In genomic region chr19:6499052-6499790, GRCh38 we compare ENCODE assay signal across 21 cellular contexts. TPM values are rescaled to one million over a fixed set of nuclear protein-coding genes. Genes with fewer than 3 reads are reported as not detected.
DNase-seq lines count a peak whose midpoint lies in the region; ATAC-seq, FAIRE-seq and TF ChIP-seq lines count a peak whose summit lies in the region.
"Had no signal": no experiment of that assay in that cellular context is flagged by ENCODE, and none has a peak within 500 bp of the region (broad histone marks: within the 10 kb centered on the region; RNA-seq: fewer than 3 reads in every experiment).

No MANE protein-coding gene starts in this region.

- no peak overlapping the region for H2AFZ ChIP-seq in HepG2 (ENCODE audit: low read length)

- in situ Hi-C loops in HepG2 (cut with HindIII; ENCODE audit: extremely low pct_ligation_motif_present, low pct_unique_long_range_greater_than_20kb): no loop called here

- intact Hi-C loops in HepG2 (cut with micrococcal nuclease; ENCODE audit: unreplicated experiment) (no loop called here), right lobe of liver (cut with DNase I) (no loop called here)

- CTCF ChIA-PET in HepG2 (lab: Yijun Ruan, JAX; ENCODE audit: low intra/inter-chr PET ratio, low total read pairs): no interaction called here

- H3K27me3 ChIP-seq in HepG2 (ENCODE audit: control insufficient read depth in 1 of 2, insufficient read depth in 2 of 2, low read length in 2 of 2) (peaks cover 3 to 34% of the 10 kb centered on the region in 2 experiments), right lobe of liver (peaks cover 0 to 11% of the 10 kb centered on the region in 2 donors), endodermal cell (ENCODE audit: control insufficient read depth, insufficient read depth, low read length, poor library complexity, severe bottlenecking) (peaks cover 38% of the 10 kb centered on the region)

- DNase-seq in HepG2 (ENCODE audit: low spot score) (no peak), right lobe of liver (no peak), memory B cell (ENCODE audit: low spot score in 2 of 2) (no peak), middle frontal gyrus (ENCODE audit: extremely low spot score, low spot score) (no peak), endothelial cell (ENCODE audit: low spot score) (no peak), endodermal cell (no peak), NCI-H1694 treated with DMSO at 0.1 percent for 48 hours (lab: John Stamatoyannopoulos, UW) (no peak)
- DNase-seq: CD4-positive, CD25-positive, alpha-beta regulatory T cell; DMS53; H9; NCI-H1092; NCI-H2107; NCI-H774; Right ventricle myocardium superior had no signal

- TF ChIP-seq POLR2A in HepG2 (IDR thresholded peaks at IDR 0.05; ENCODE audit: insufficient read depth in 1 of 2, low read depth in 2 of 2, low read length in 2 of 2): no peak
- no peak for TF ChIP-seq POLR2A in right lobe of liver (IDR thresholded peaks at IDR 0.05)

- H3K27ac Mint-ChIP-seq in brain (peak overlapping the region in 2 of 5 experiments; percentile 14 to 64), memory B cell (peak overlapping the region; percentile 48), endothelial cell (ENCODE audit: unreplicated experiment) (no peak overlapping the region), endodermal cell (no peak overlapping the region)

- no peak overlapping the region for H3K27ac ChIP-seq in HepG2 (ENCODE audit: extremely low read length, insufficient read depth, low read length)
- no peak overlapping the region for H3K27ac ChIP-seq in right lobe of liver
- no peak overlapping the region for H3K27ac ChIP-seq in endodermal cell (ENCODE audit: low read depth, low read length)

- no peak for ATAC-seq in HepG2
- no peak for ATAC-seq in right lobe of liver
- no peak for ATAC-seq in memory B cell (ENCODE audit: low read depth)
- ATAC-seq: Panc1, SK-N-SH treated with all-trans-retinoic acid at 6 μM for 48 hours had no signal

- TF ChIP-seq EP300 in HepG2 (IDR thresholded peaks at IDR 0.05; ENCODE audit: low read depth in 2 of 2, low read length in 2 of 2) (no peak), HepG2 (CRISPR knock-in tag; IDR thresholded peaks at IDR 0.05; ENCODE audit: borderline replicate concordance) (no peak)

- H3K4me1 Mint-ChIP-seq in brain (peaks cover 23% of the 10 kb centered on the region), memory B cell (peaks cover 15% of the 10 kb centered on the region), endothelial cell (ENCODE audit: unreplicated experiment) (peaks cover 6% of the 10 kb centered on the region), endodermal cell (peaks cover 3% of the 10 kb centered on the region)

- H3K27me3 Mint-ChIP-seq in brain: peaks cover 5% of the 10 kb centered on the region
- H3K27me3 Mint-ChIP-seq in memory B cell: no peaks in the 10 kb centered on the region
- H3K27me3 Mint-ChIP-seq in endothelial cell (ENCODE audit: unreplicated experiment): peaks cover 24% of the 10 kb centered on the region
- peaks cover 45% of the 10 kb centered on the region for H3K27me3 Mint-ChIP-seq in endodermal cell (ENCODE audit: insufficient read depth)

- no TSS peak for BruUV-seq in HepG2 (replicated peaks; lab: Mats Ljungman, UMichigan)

- no peak overlapping the region for H3K4me2 ChIP-seq in HepG2 (ENCODE audit: low read depth, low read length)

- TF ChIP-seq CTCF in HepG2 (CRISPR knock-in tag; IDR thresholded peaks at IDR 0.05) (no peak), right lobe of liver (IDR thresholded peaks at IDR 0.05) (no peak), brain (conservative IDR thresholded peaks at IDR 0.05) (no peak), endothelial cell (IDR thresholded peaks at IDR 0.05; ENCODE audit: unreplicated experiment) (no peak), endodermal cell (conservative IDR thresholded peaks at IDR 0.05) (no peak)

- no peaks in the 10 kb centered on the region for H3K4me1 ChIP-seq in HepG2 (ENCODE audit: insufficient read depth, low read length)
- H3K4me1 ChIP-seq in right lobe of liver: peaks cover 0 to 9% (median 0%) of the 10 kb centered on the region in 4 donors
- H3K4me1 ChIP-seq in endodermal cell (ENCODE audit: control insufficient read depth, insufficient read depth, low read length): no peaks in the 10 kb centered on the region

- no peaks in the 10 kb centered on the region for H3K36me3 ChIP-seq in HepG2 (replicated peaks in 1 of 2; ENCODE audit: control insufficient read depth in 1 of 2, insufficient read depth in 2 of 2, low read length in 2 of 2)
- H3K36me3 ChIP-seq in right lobe of liver: no peaks in the 10 kb centered on the region
- H3K36me3 ChIP-seq in endodermal cell (ENCODE audit: control insufficient read depth, insufficient read depth, low read length): no peaks in the 10 kb centered on the region

- no peaks in the 10 kb centered on the region for H4K20me1 ChIP-seq in HepG2 (ENCODE audit: insufficient read depth, low read length)

- FAIRE-seq in HepG2 (lab: Jason Lieb, UNC): no peak
- FAIRE-seq: A204.1, GM18507 had no signal

- H3K36me3 Mint-ChIP-seq in brain: peaks cover 56% of the 10 kb centered on the region
- peaks cover 9% of the 10 kb centered on the region for H3K36me3 Mint-ChIP-seq in memory B cell
- no peaks in the 10 kb centered on the region for H3K36me3 Mint-ChIP-seq in endothelial cell (ENCODE audit: low read depth, unreplicated experiment)
- H3K36me3 Mint-ChIP-seq in endodermal cell (ENCODE audit: low read depth): no peaks in the 10 kb centered on the region
- H3K36me3 Mint-ChIP-seq: CD4-positive, CD25-positive, alpha-beta regulatory T cell; IgD-negative memory B cell had no signal

- peak overlapping the region in 3 of 5 experiments; percentile 11 to 30 (median 17) for H3K4me3 Mint-ChIP-seq in brain
- no peak overlapping the region for H3K4me3 Mint-ChIP-seq in memory B cell
- no peak overlapping the region for H3K4me3 Mint-ChIP-seq in endothelial cell (ENCODE audit: unreplicated experiment)
- no peak overlapping the region for H3K4me3 Mint-ChIP-seq in endodermal cell
- H3K4me3 Mint-ChIP-seq: H9 had no signal

- H3K9me3 Mint-ChIP-seq in brain (peaks cover 0 to 4% (median 0%) of the 10 kb centered on the region in 5 experiments), memory B cell (no peaks in the 10 kb centered on the region), endothelial cell (ENCODE audit: unreplicated experiment) (no peaks in the 10 kb centered on the region), endodermal cell (no peaks in the 10 kb centered on the region)
- H3K9me3 Mint-ChIP-seq: H9, IgD-negative memory B cell had no signal

- no peak overlapping the region for H3K4me3 ChIP-seq in HepG2 (replicated peaks in 1 of 3; ENCODE audit: insufficient read depth in 1 of 3, low read depth in 2 of 3, low read length in 3 of 3)
- no peak overlapping the region for H3K4me3 ChIP-seq in right lobe of liver
- H3K4me3 ChIP-seq in endodermal cell (ENCODE audit: low read length): no peak overlapping the region

- H3K79me2 ChIP-seq in HepG2 (ENCODE audit: insufficient read depth, low read length): no peaks in the 10 kb centered on the region

- H3K9me3 ChIP-seq in HepG2 (ENCODE audit: low read length) (no peaks in the 10 kb centered on the region), right lobe of liver (no peaks in the 10 kb centered on the region), endodermal cell (ENCODE audit: control insufficient read depth, low read length) (no peaks in the 10 kb centered on the region)

- TF ChIP-seq RAD21 in HepG2 (CRISPR knock-in tag; IDR thresholded peaks at IDR 0.05): no peak

- 45% methylated on average over 17 of the region's 17 CpGs for WGBS in HepG2 (ENCODE audit: low lambda C conversion rate)
- WGBS in right lobe of liver (ENCODE audit: insufficient coverage, low coverage, low lambda C conversion rate, missing lambda C conversion rate): 72% methylated on average over 8 of the region's 17 CpGs
- 86 to 87% methylated on average over 11 to 17 of the region's 17 CpGs for WGBS in endodermal cell (ENCODE audit: insufficient coverage in 1 of 2, insufficient read length in 1 of 2), 2 experiments

- H3K9ac ChIP-seq in HepG2 (ENCODE audit: insufficient read depth, low read depth, low read length) (no peak overlapping the region), endodermal cell (ENCODE audit: extremely low read depth, low read length, poor library complexity, severe bottlenecking) (no peak overlapping the region)

- POLR2A ChIA-PET in HepG2 (lab: Yijun Ruan, JAX): no interaction called here

RNA-seq across cellular contexts. Expression of gene TUBB4A, which starts 2.9 kb away (rescaled TPM):
- total RNA-seq in HepG2 (2016; rRNA removed; fragmentation: Illumina TruSeq; extraction: Trizol) (not detected in 2 replicates), right lobe of liver (10 to 100 TPM in 2 of 6 experiments, 1 to 10 TPM in 1, under 1 TPM in 3; 0.24 to 19.2 (median 1.4) TPM), endothelial cell (ENCODE audit: unreplicated experiment) (0.21 TPM), endodermal cell (1 to 10 TPM; 5.2 to 7.5 TPM)
- not detected in 2 replicates for total RNA-seq in HepG2 (2016; cell fraction: cytosol; rRNA removed; fragmentation: Illumina TruSeq; extraction: Trizol; ENCODE audit: low read depth)
- not detected in 2 replicates for total RNA-seq in HepG2 (2016; cell fraction: insoluble cytoplasmic fraction; rRNA removed; fragmentation: Illumina TruSeq; extraction: Trizol)
- total RNA-seq in HepG2 (2016; cell fraction: membrane; rRNA removed; fragmentation: Illumina TruSeq; extraction: Trizol): not detected in 2 replicates
- total RNA-seq in HepG2 (2016; cell fraction: nucleus; rRNA removed; fragmentation: Illumina TruSeq; extraction: Trizol): not detected in 2 replicates
- polyA plus RNA-seq in HepG2 (2011; rRNA removed) (0.21 TPM in 1 of 2 replicates, not detected in the other), brain (ENCODE audit: insufficient read depth, low read depth, low replicate concordance) (755 TPM)
- polyA plus RNA-seq in HepG2 (2011; cell fraction: cytosol; rRNA removed): 0.18 TPM in 1 of 2 replicates, not detected in the other
- polyA plus RNA-seq in HepG2 (2011; cell fraction: nucleus; rRNA removed): 0.12 TPM in 1 of 2 replicates, not detected in the other
- 0.16 and 0.45 TPM in 2 replicates for polyA plus RNA-seq in HepG2 (2012)
- not detected in 2 replicates for polyA plus RNA-seq in HepG2 (2016; cell fraction: cytosol; fragmentation: Illumina TruSeq; extraction: Trizol; ENCODE audit: low read depth)
- not detected in 2 replicates for polyA plus RNA-seq in HepG2 (2016; cell fraction: insoluble cytoplasmic fraction; fragmentation: Illumina TruSeq; extraction: Trizol; ENCODE audit: low read depth)
- 0.09 TPM in 1 of 2 replicates, not detected in the other for polyA plus RNA-seq in HepG2 (2016; cell fraction: membrane; fragmentation: Illumina TruSeq; extraction: Trizol; ENCODE audit: low read depth)
- polyA plus RNA-seq in HepG2 (2016; cell fraction: nucleus; fragmentation: Illumina TruSeq; extraction: Trizol; ENCODE audit: insufficient read depth, low read depth): not detected in 2 replicates
- 1.1 TPM in 1 of 2 replicates, not detected in the other for polyA minus RNA-seq in HepG2 (2011; rRNA and poly(A)+ RNA removed; ENCODE audit: low replicate concordance)
- polyA minus RNA-seq in HepG2 (2011; cell fraction: cytosol; rRNA and poly(A)+ RNA removed): not detected in 2 replicates
- polyA minus RNA-seq in HepG2 (2011; cell fraction: nucleus; rRNA and poly(A)+ RNA removed): 0.26 TPM in 1 of 2 replicates, not detected in the other
- polyA plus RNA-seq in endodermal cell (2013, experiment 1 of 2): 14.0 TPM
- polyA plus RNA-seq in endodermal cell (2013, experiment 2 of 2): 9.9 TPM
- total RNA-seq: HT-29 had no signal

RNA-seq across cellular contexts. Expression of gene DENND1C, which starts 17.6 kb away (rescaled TPM):
- total RNA-seq in HepG2 (2016; rRNA removed; fragmentation: Illumina TruSeq; extraction: Trizol) (0.04 TPM in 1 of 2 replicates, not detected in the other), right lobe of liver (1 to 10 TPM in 5 of 6 experiments, under 1 TPM in 1; 0.90 to 2.7 (median 1.8) TPM), endothelial cell (ENCODE audit: unreplicated experiment) (1.5 TPM), endodermal cell (1 to 10 TPM; 1.7 to 2.1 TPM)
- total RNA-seq in HepG2 (2016; cell fraction: cytosol; rRNA removed; fragmentation: Illumina TruSeq; extraction: Trizol; ENCODE audit: low read depth): not detected in 2 replicates
- total RNA-seq in HepG2 (2016; cell fraction: insoluble cytoplasmic fraction; rRNA removed; fragmentation: Illumina TruSeq; extraction: Trizol): 0.15 and 0.17 TPM in 2 replicates
- 0.21 TPM in 1 of 2 replicates, not detected in the other for total RNA-seq in HepG2 (2016; cell fraction: membrane; rRNA removed; fragmentation: Illumina TruSeq; extraction: Trizol)
- 0.13 TPM in 1 of 2 replicates, not detected in the other for total RNA-seq in HepG2 (2016; cell fraction: nucleus; rRNA removed; fragmentation: Illumina TruSeq; extraction: Trizol)
- polyA plus RNA-seq in HepG2 (2011; rRNA removed) (0.73 and 0.90 TPM in 2 replicates), brain (ENCODE audit: insufficient read depth, low read depth, low replicate concordance) (1.0 TPM)
- 0.44 and 0.58 TPM in 2 replicates for polyA plus RNA-seq in HepG2 (2011; cell fraction: cytosol; rRNA removed)
- polyA plus RNA-seq in HepG2 (2011; cell fraction: nucleus; rRNA removed): 1.4 and 1.9 TPM in 2 replicates
- polyA plus RNA-seq in HepG2 (2012): 6.9 and 8.3 TPM in 2 replicates
- 0.07 and 0.09 TPM in 2 replicates for polyA plus RNA-seq in HepG2 (2016; cell fraction: cytosol; fragmentation: Illumina TruSeq; extraction: Trizol; ENCODE audit: low read depth)
- 0.15 and 0.23 TPM in 2 replicates for polyA plus RNA-seq in HepG2 (2016; cell fraction: insoluble cytoplasmic fraction; fragmentation: Illumina TruSeq; extraction: Trizol; ENCODE audit: low read depth)
- 0.22 and 0.23 TPM in 2 replicates for polyA plus RNA-seq in HepG2 (2016; cell fraction: membrane; fragmentation: Illumina TruSeq; extraction: Trizol; ENCODE audit: low read depth)
- polyA plus RNA-seq in HepG2 (2016; cell fraction: nucleus; fragmentation: Illumina TruSeq; extraction: Trizol; ENCODE audit: insufficient read depth, low read depth): 0.51 and 1.3 TPM in 2 replicates
- 0.14 and 0.19 TPM in 2 replicates for polyA minus RNA-seq in HepG2 (2011; rRNA and poly(A)+ RNA removed; ENCODE audit: low replicate concordance)
- not detected in 2 replicates for polyA minus RNA-seq in HepG2 (2011; cell fraction: cytosol; rRNA and poly(A)+ RNA removed)
- polyA minus RNA-seq in HepG2 (2011; cell fraction: nucleus; rRNA and poly(A)+ RNA removed): 0.13 and 0.87 TPM in 2 replicates
- polyA plus RNA-seq in endodermal cell (2013, experiment 1 of 2): 0.75 TPM
- 0.79 TPM for polyA plus RNA-seq in endodermal cell (2013, experiment 2 of 2)
- total RNA-seq: HT-29 had no signal

RNA-seq across cellular contexts. Expression of gene TNFSF9, which starts 31.6 kb away (rescaled TPM):
- 0.20 and 1.0 TPM in 2 replicates for total RNA-seq in HepG2 (2016; rRNA removed; fragmentation: Illumina TruSeq; extraction: Trizol)
- total RNA-seq in HepG2 (2016; cell fraction: cytosol; rRNA removed; fragmentation: Illumina TruSeq; extraction: Trizol; ENCODE audit: low read depth): 0.26 and 0.30 TPM in 2 replicates
- 0.25 and 0.84 TPM in 2 replicates for total RNA-seq in HepG2 (2016; cell fraction: insoluble cytoplasmic fraction; rRNA removed; fragmentation: Illumina TruSeq; extraction: Trizol)
- 0.49 and 0.62 TPM in 2 replicates for total RNA-seq in HepG2 (2016; cell fraction: membrane; rRNA removed; fragmentation: Illumina TruSeq; extraction: Trizol)
- 0.78 and 0.90 TPM in 2 replicates for total RNA-seq in HepG2 (2016; cell fraction: nucleus; rRNA removed; fragmentation: Illumina TruSeq; extraction: Trizol)
- polyA plus RNA-seq in HepG2 (2011; rRNA removed): 1.5 and 1.8 TPM in 2 replicates
- 1.0 and 1.7 TPM in 2 replicates for polyA plus RNA-seq in HepG2 (2011; cell fraction: cytosol; rRNA removed)
- 1.2 and 1.4 TPM in 2 replicates for polyA plus RNA-seq in HepG2 (2011; cell fraction: nucleus; rRNA removed)
- polyA plus RNA-seq in HepG2 (2012): 1.5 and 2.6 TPM in 2 replicates
- polyA plus RNA-seq in HepG2 (2016; cell fraction: cytosol; fragmentation: Illumina TruSeq; extraction: Trizol; ENCODE audit: low read depth): 0.10 and 0.31 TPM in 2 replicates
- polyA plus RNA-seq in HepG2 (2016; cell fraction: insoluble cytoplasmic fraction; fragmentation: Illumina TruSeq; extraction: Trizol; ENCODE audit: low read depth): 0.24 and 0.45 TPM in 2 replicates
- 0.22 and 0.38 TPM in 2 replicates for polyA plus RNA-seq in HepG2 (2016; cell fraction: membrane; fragmentation: Illumina TruSeq; extraction: Trizol; ENCODE audit: low read depth)
- polyA plus RNA-seq in HepG2 (2016; cell fraction: nucleus; fragmentation: Illumina TruSeq; extraction: Trizol; ENCODE audit: insufficient read depth, low read depth): 1.9 and 2.1 TPM in 2 replicates
- polyA minus RNA-seq in HepG2 (2011; rRNA and poly(A)+ RNA removed; ENCODE audit: low replicate concordance): 1.4 and 15.3 TPM in 2 replicates
- polyA minus RNA-seq in HepG2 (2011; cell fraction: cytosol; rRNA and poly(A)+ RNA removed): 0.40 and 1.7 TPM in 2 replicates
- polyA minus RNA-seq in HepG2 (2011; cell fraction: nucleus; rRNA and poly(A)+ RNA removed): 1.2 and 1.5 TPM in 2 replicates
- 1 to 10 TPM in 1 of 6 experiments, under 1 TPM in 2, not detected in 3; 0.27 to 1.6 (median 0.55) TPM for total RNA-seq in right lobe of liver
- 1.2 TPM for polyA plus RNA-seq in brain (ENCODE audit: insufficient read depth, low read depth, low replicate concordance)
- total RNA-seq in endothelial cell (ENCODE audit: unreplicated experiment): 3.0 TPM
- total RNA-seq in endodermal cell: 1 to 10 TPM in 1 of 2 donors, under 1 TPM in 1; 0.68 to 3.9 TPM
- polyA plus RNA-seq in endodermal cell (2013, experiment 1 of 2): 1.3 TPM
- 2.2 TPM for polyA plus RNA-seq in endodermal cell (2013, experiment 2 of 2)

RNA-seq across cellular contexts. Expression of gene CRB3, which starts 35.1 kb away (rescaled TPM):
- total RNA-seq in HepG2 (2016; rRNA removed; fragmentation: Illumina TruSeq; extraction: Trizol) (21.9 and 25.6 TPM in 2 replicates), right lobe of liver (10 to 100 TPM; 20.6 to 56.1 (median 23.0) TPM), endothelial cell (ENCODE audit: unreplicated experiment) (0.44 TPM), endodermal cell (10 to 100 TPM; 46.4 to 50.9 TPM)
- total RNA-seq in HepG2 (2016; cell fraction: cytosol; rRNA removed; fragmentation: Illumina TruSeq; extraction: Trizol; ENCODE audit: low read depth): 34.9 and 45.5 TPM in 2 replicates
- 20.4 and 26.4 TPM in 2 replicates for total RNA-seq in HepG2 (2016; cell fraction: insoluble cytoplasmic fraction; rRNA removed; fragmentation: Illumina TruSeq; extraction: Trizol)
- 39.1 and 47.5 TPM in 2 replicates for total RNA-seq in HepG2 (2016; cell fraction: membrane; rRNA removed; fragmentation: Illumina TruSeq; extraction: Trizol)
- total RNA-seq in HepG2 (2016; cell fraction: nucleus; rRNA removed; fragmentation: Illumina TruSeq; extraction: Trizol): 16.4 and 16.8 TPM in 2 replicates
- polyA plus RNA-seq in HepG2 (2011; rRNA removed) (10.6 and 12.5 TPM in 2 replicates), brain (ENCODE audit: insufficient read depth, low read depth, low replicate concordance) (5.4 TPM)
- polyA plus RNA-seq in HepG2 (2011; cell fraction: cytosol; rRNA removed): 13.5 and 23.8 TPM in 2 replicates
- polyA plus RNA-seq in HepG2 (2011; cell fraction: nucleus; rRNA removed): 15.9 and 16.5 TPM in 2 replicates
- polyA plus RNA-seq in HepG2 (2012): 5.0 and 7.1 TPM in 2 replicates
- polyA plus RNA-seq in HepG2 (2016; cell fraction: cytosol; fragmentation: Illumina TruSeq; extraction: Trizol; ENCODE audit: low read depth): 39.3 and 47.3 TPM in 2 replicates
- polyA plus RNA-seq in HepG2 (2016; cell fraction: insoluble cytoplasmic fraction; fragmentation: Illumina TruSeq; extraction: Trizol; ENCODE audit: low read depth): 17.8 and 19.5 TPM in 2 replicates
- 32.7 and 32.9 TPM in 2 replicates for polyA plus RNA-seq in HepG2 (2016; cell fraction: membrane; fragmentation: Illumina TruSeq; extraction: Trizol; ENCODE audit: low read depth)
- polyA plus RNA-seq in HepG2 (2016; cell fraction: nucleus; fragmentation: Illumina TruSeq; extraction: Trizol; ENCODE audit: insufficient read depth, low read depth): 21.1 and 24.5 TPM in 2 replicates
- 4.1 and 21.4 TPM in 2 replicates for polyA minus RNA-seq in HepG2 (2011; rRNA and poly(A)+ RNA removed; ENCODE audit: low replicate concordance)
- polyA minus RNA-seq in HepG2 (2011; cell fraction: cytosol; rRNA and poly(A)+ RNA removed): 6.7 and 8.7 TPM in 2 replicates
- polyA minus RNA-seq in HepG2 (2011; cell fraction: nucleus; rRNA and poly(A)+ RNA removed): 3.2 and 4.1 TPM in 2 replicates
- 5.0 TPM for polyA plus RNA-seq in endodermal cell (2013, experiment 1 of 2)
- polyA plus RNA-seq in endodermal cell (2013, experiment 2 of 2): 4.1 TPM
- total RNA-seq: Right ventricle myocardium superior had no signal

RNA-seq across cellular contexts. Expression of gene SLC25A23, which starts 39.6 kb away (rescaled TPM):
- total RNA-seq in HepG2 (2016; rRNA removed; fragmentation: Illumina TruSeq; extraction: Trizol) (15.2 and 16.5 TPM in 2 replicates), right lobe of liver (10 to 100 TPM; 23.3 to 50.0 (median 30.0) TPM), endothelial cell (ENCODE audit: unreplicated experiment) (20.7 TPM), endodermal cell (10 to 100 TPM; 34.9 to 39.5 TPM)
- 26.3 and 28.9 TPM in 2 replicates for total RNA-seq in HepG2 (2016; cell fraction: cytosol; rRNA removed; fragmentation: Illumina TruSeq; extraction: Trizol; ENCODE audit: low read depth)
- 13.3 and 14.6 TPM in 2 replicates for total RNA-seq in HepG2 (2016; cell fraction: insoluble cytoplasmic fraction; rRNA removed; fragmentation: Illumina TruSeq; extraction: Trizol)
- total RNA-seq in HepG2 (2016; cell fraction: membrane; rRNA removed; fragmentation: Illumina TruSeq; extraction: Trizol): 50.4 and 52.4 TPM in 2 replicates
- total RNA-seq in HepG2 (2016; cell fraction: nucleus; rRNA removed; fragmentation: Illumina TruSeq; extraction: Trizol): 9.1 and 11.0 TPM in 2 replicates
- polyA plus RNA-seq in HepG2 (2011; rRNA removed) (12.4 and 13.2 TPM in 2 replicates), brain (ENCODE audit: insufficient read depth, low read depth, low replicate concordance) (129 TPM)
- 12.8 and 15.5 TPM in 2 replicates for polyA plus RNA-seq in HepG2 (2011; cell fraction: cytosol; rRNA removed)
- 19.1 and 20.9 TPM in 2 replicates for polyA plus RNA-seq in HepG2 (2011; cell fraction: nucleus; rRNA removed)
- polyA plus RNA-seq in HepG2 (2012): 19.4 and 21.6 TPM in 2 replicates
- 47.4 and 51.9 TPM in 2 replicates for polyA plus RNA-seq in HepG2 (2016; cell fraction: cytosol; fragmentation: Illumina TruSeq; extraction: Trizol; ENCODE audit: low read depth)
- polyA plus RNA-seq in HepG2 (2016; cell fraction: insoluble cytoplasmic fraction; fragmentation: Illumina TruSeq; extraction: Trizol; ENCODE audit: low read depth): 30.3 and 41.9 TPM in 2 replicates
- 83.9 and 107 TPM in 2 replicates for polyA plus RNA-seq in HepG2 (2016; cell fraction: membrane; fragmentation: Illumina TruSeq; extraction: Trizol; ENCODE audit: low read depth)
- 30.2 and 30.9 TPM in 2 replicates for polyA plus RNA-seq in HepG2 (2016; cell fraction: nucleus; fragmentation: Illumina TruSeq; extraction: Trizol; ENCODE audit: insufficient read depth, low read depth)
- 16.3 and 18.2 TPM in 2 replicates for polyA minus RNA-seq in HepG2 (2011; rRNA and poly(A)+ RNA removed; ENCODE audit: low replicate concordance)
- polyA minus RNA-seq in HepG2 (2011; cell fraction: cytosol; rRNA and poly(A)+ RNA removed): 13.7 and 14.5 TPM in 2 replicates
- polyA minus RNA-seq in HepG2 (2011; cell fraction: nucleus; rRNA and poly(A)+ RNA removed): 5.0 and 5.5 TPM in 2 replicates
- 47.3 TPM for polyA plus RNA-seq in endodermal cell (2013, experiment 1 of 2)
- 45.8 TPM for polyA plus RNA-seq in endodermal cell (2013, experiment 2 of 2)

Comparison
In these comparisons a context has a peak if more than half of its experiments do, and no peak if none do; other contexts are left out.
1. H3K4me3 Mint-ChIP-seq: peak in brain (3 of 5); none in memory B cell (single experiment), endothelial cell (single experiment) and endodermal cell (single experiment).